In genomic region chr1:156500847-156501686, GRCh38 we compare ENCODE assay signal across 8 cellular contexts. TPM values are rescaled to one million over a fixed set of nuclear protein-coding genes. Genes with fewer than 3 reads are reported as not detected.
DNase-seq lines count a peak whose midpoint lies in the region; ATAC-seq, FAIRE-seq and TF ChIP-seq lines count a peak whose summit lies in the region.

No MANE protein-coding gene starts in this region.

- H3K4me3 ChIP-seq in left ventricle myocardium inferior (peak overlapping the region; percentile 98), psoas muscle (peak overlapping the region; percentile 98)

- H3K9me3 ChIP-seq in left ventricle myocardium inferior (replicated peaks) (no peaks in the 10 kb centered on the region), psoas muscle (no peaks in the 10 kb centered on the region)

- FAIRE-seq in GM12892 (lab: Jason Lieb, UNC), result peak; percentile 75
- FAIRE-seq in urothelium cell line (lab: Jason Lieb, UNC), result peak; percentile 62

- H3K4me1 ChIP-seq in left ventricle myocardium inferior (peaks cover 93% of the 10 kb centered on the region), psoas muscle (peaks cover 60% of the 10 kb centered on the region)

- H3K27ac ChIP-seq in left ventricle myocardium inferior (replicated peaks), result peak overlapping the region; percentile 100
- peak overlapping the region; percentile 99 for H3K27ac ChIP-seq in psoas muscle

- intact Hi-C loops in left ventricle myocardium inferior (cut with micrococcal nuclease), result loop anchor here (10.0 kb wide), 1 partner anchor 46 kb away; no protein-coding TSS in a partner anchor
- intact Hi-C loops in psoas muscle (cut with DNase I), result loop anchor here in 1 of 2 donors (10.0 kb wide), 1 partner anchor 376 kb away; no protein-coding TSS in a partner anchor

- H3K27me3 ChIP-seq in left ventricle myocardium inferior (ENCODE audit: low read depth) (no peaks in the 10 kb centered on the region), psoas muscle (ENCODE audit: insufficient read depth in 3 of 3, low read length in 2 of 3) (no peaks in the 10 kb centered on the region)

- H3K36me3 ChIP-seq in left ventricle myocardium inferior (no peaks in the 10 kb centered on the region), psoas muscle (ENCODE audit: insufficient read depth in 1 of 2, low read depth in 1 of 2) (no peaks in the 10 kb centered on the region)

- DNase-seq in GM12892 (ENCODE audit: insufficient read length), result peak; percentile 91
- peak; percentile 79 for DNase-seq in NCI-H146 treated with DMSO at 0.1 percent for 48 hours (lab: John Stamatoyannopoulos, UW; ENCODE audit: unreplicated experiment)
- peak; percentile 89 to 94 (median 93) for DNase-seq in T-helper 1 cell
- peak; percentile 93 for DNase-seq in amniotic stem cell (lab: John Stamatoyannopoulos, UW)
- DNase-seq in left ventricle myocardium inferior, result peak; percentile 95
- DNase-seq in psoas muscle, result peak; percentile 95 to 97
- peak; percentile 95 for DNase-seq in urothelium cell line (ENCODE audit: low spot score)

- peak; percentile 62 for TF ChIP-seq CTCF in left ventricle myocardium inferior (IDR thresholded peaks at IDR 0.05; ENCODE audit: borderline replicate concordance)
- TF ChIP-seq CTCF in psoas muscle (IDR thresholded peaks at IDR 0.05), result peak; percentile 45

- peak; percentile 78 for TF ChIP-seq POLR2A in GM12892 (IDR thresholded peaks at IDR 0.05; ENCODE audit: low read depth, low read length)

- ATAC-seq in HG02884 (IDR thresholded peaks at IDR 0.05; ENCODE audit: unreplicated experiment) (peak; percentile 42), psoas muscle (peak; percentile 57 to 71 (median 68))

- 0% methylated on average over 40 to 59 of the region's 59 CpGs for WGBS in psoas muscle, 3 donors

RNA-seq across cellular contexts. Expression of gene MEF2D, which starts 0.5 kb away (rescaled TPM):
- polyA plus RNA-seq in GM12892 (2012; ENCODE audit: missing spikeins), result 14.6 TPM
- total RNA-seq in left ventricle myocardium inferior (96.8 TPM), psoas muscle (100 to 1,000 TPM; 126 to 258 (median 188) TPM)
- 10 to 100 TPM; 43.1 to 65.3 (median 58.4) TPM for polyA plus RNA-seq in psoas muscle

Comparison
In these comparisons a context has a peak if more than half of its experiments do, and no peak if none do; other contexts are left out.
1. Peak in every context shown above with its lines: DNase-seq, ATAC-seq, H3K4me3 ChIP-seq and H3K27ac ChIP-seq.